Comparison of ENCODE assay signal across 8 cellular contexts in the genomic region with DNA sequence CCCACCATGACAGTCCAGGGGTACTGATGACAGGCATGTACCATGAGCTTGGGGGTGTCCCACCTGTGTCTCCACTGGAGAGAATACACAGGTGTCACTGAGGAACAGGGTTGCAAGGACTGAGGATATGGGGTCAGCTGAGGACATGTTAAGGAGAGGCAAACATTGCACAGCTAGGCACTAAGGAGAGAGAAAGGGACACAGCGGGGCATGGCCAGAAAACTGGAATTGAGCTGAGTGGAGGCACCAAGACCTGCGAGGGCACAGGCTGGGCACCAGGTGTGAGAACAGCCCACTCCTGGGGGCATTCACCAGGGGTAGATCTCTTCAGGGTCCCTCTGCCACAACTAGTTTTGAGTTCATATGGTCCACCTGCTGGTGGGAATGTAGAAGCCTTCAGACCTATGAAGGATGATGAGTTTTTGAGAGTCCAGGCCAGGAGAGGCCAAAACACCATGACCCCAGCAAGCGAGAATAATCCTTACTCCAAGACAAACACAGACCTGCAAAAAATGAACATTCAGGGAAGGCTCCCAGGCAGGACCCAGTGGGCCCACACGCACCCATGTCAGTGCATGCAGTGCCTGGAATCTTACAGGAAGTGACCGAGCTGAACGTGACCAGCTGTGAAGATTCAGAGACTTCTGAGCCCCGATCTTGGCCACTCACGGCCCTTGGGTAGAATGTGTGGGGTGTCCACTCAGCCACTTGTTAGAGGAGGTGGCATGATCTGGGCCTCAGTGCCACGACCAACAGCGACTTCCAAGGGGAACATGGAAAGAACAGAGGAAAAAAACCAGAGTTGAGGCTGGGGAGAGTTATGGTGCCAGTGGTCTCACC. TPM values are rescaled to one million over a fixed set of nuclear protein-coding genes. Genes with fewer than 3 reads are reported as not detected.
DNase-seq lines count a peak whose midpoint lies in the region; ATAC-seq and TF ChIP-seq lines count a peak whose summit lies in the region.

No MANE protein-coding gene starts in this region.

- peak overlapping the region; percentile 76 for H3K4me3 ChIP-seq in GM12864 (ENCODE audit: low read depth, low read length)
- H3K4me3 ChIP-seq in OCI-LY3 (ENCODE audit: low read length): peak overlapping the region; percentile 93
- H3K4me3 ChIP-seq in endocrine pancreas (ENCODE audit: control insufficient read depth, insufficient read depth, low read length): no peak overlapping the region
- peak overlapping the region; percentile 86 for H3K4me3 ChIP-seq in psoas muscle

- DNase-seq in GM12864 (ENCODE audit: low read depth) (no peak), psoas muscle (no peak), mucosa of gallbladder (ENCODE audit: low spot score) (no peak), cortex of kidney (lab: John Stamatoyannopoulos, UW) (no peak)

- 56 to 57% (median 57%) methylated on average over 9 to 10 of the region's 10 CpGs for WGBS in psoas muscle, 3 donors

- H3K27me3 ChIP-seq in OCI-LY3 (ENCODE audit: low read depth, low read length) (no peaks in the 10 kb centered on the region), endocrine pancreas (ENCODE audit: control insufficient read depth, insufficient read depth, low read length) (no peaks in the 10 kb centered on the region), psoas muscle (ENCODE audit: insufficient read depth in 3 of 3, low read length in 2 of 3) (no peaks in the 10 kb centered on the region)

- H3K9me3 ChIP-seq in OCI-LY3 (ENCODE audit: insufficient read depth, low read length): no peaks in the 10 kb centered on the region
- no peaks in the 10 kb centered on the region for H3K9me3 ChIP-seq in endocrine pancreas (ENCODE audit: control insufficient read depth, low read length)
- no peaks in the 10 kb centered on the region for H3K9me3 ChIP-seq in psoas muscle

- peaks cover 6% of the 10 kb centered on the region for H3K36me3 ChIP-seq in OCI-LY3 (replicated peaks; ENCODE audit: low read depth, low read length)
- H3K36me3 ChIP-seq in endocrine pancreas (ENCODE audit: control insufficient read depth, insufficient read depth, low read length): no peaks in the 10 kb centered on the region
- H3K36me3 ChIP-seq in psoas muscle (ENCODE audit: insufficient read depth in 1 of 2, low read depth in 1 of 2): peaks cover 0 to 6% of the 10 kb centered on the region in 2 donors

- H3K4me2 ChIP-seq in OCI-LY3 (ENCODE audit: low read length): peak overlapping the region; percentile 95

- no peaks in the 10 kb centered on the region for H4K20me1 ChIP-seq in OCI-LY3 (ENCODE audit: insufficient read depth, low read length)

- ATAC-seq in psoas muscle: no peak
- no peak for ATAC-seq in HG02970 (IDR thresholded peaks at IDR 0.05; ENCODE audit: low FRiP score, unreplicated experiment)
- no peak for ATAC-seq in HG03196 (IDR thresholded peaks at IDR 0.05; ENCODE audit: unreplicated experiment)

- H3K27ac ChIP-seq in OCI-LY3 (ENCODE audit: low read length): no peak overlapping the region
- peak overlapping the region; percentile 79 for H3K27ac ChIP-seq in psoas muscle

- no peak overlapping the region for H2AFZ ChIP-seq in OCI-LY3 (ENCODE audit: low read depth, low read length)

- intact Hi-C loops in psoas muscle (cut with DNase I): no loop called here

- peak; percentile 36 for TF ChIP-seq CTCF in GM12864 (IDR thresholded peaks at IDR 0.05; ENCODE audit: low read depth, low read length, missing control alignments)
- TF ChIP-seq CTCF in OCI-LY3 (IDR thresholded peaks at IDR 0.05; ENCODE audit: low read depth, low read length): peak; percentile 41
- peak; percentile 37 for TF ChIP-seq CTCF in psoas muscle (IDR thresholded peaks at IDR 0.05)

- H3K4me1 ChIP-seq in OCI-LY3 (ENCODE audit: low read length): peaks cover 18% of the 10 kb centered on the region
- H3K4me1 ChIP-seq in endocrine pancreas (ENCODE audit: control insufficient read depth, insufficient read depth, low read length): no peaks in the 10 kb centered on the region
- peaks cover 11% of the 10 kb centered on the region for H3K4me1 ChIP-seq in psoas muscle

- H3K79me2 ChIP-seq in OCI-LY3 (ENCODE audit: low read length): peaks cover 28% of the 10 kb centered on the region

- H3K9ac ChIP-seq in OCI-LY3 (ENCODE audit: low read length): peak overlapping the region; percentile 94; the same call in 1 of the 2 replicates
- H3K9ac ChIP-seq in endocrine pancreas (ENCODE audit: control insufficient read depth, insufficient read depth, low read length): peak overlapping the region; percentile 55

RNA-seq across cellular contexts. Expression of a gene that starts 1.4 kb away (rescaled TPM):
- total RNA-seq in psoas muscle (10 to 100 TPM in 3 of 4 donors, 1 to 10 TPM in 1; 9.5 to 16.2 (median 13.3) TPM), mucosa of gallbladder (13.9 TPM)
- 10 to 100 TPM in 2 of 3 donors, 1 to 10 TPM in 1; 8.7 to 23.8 (median 11.6) TPM for polyA plus RNA-seq in psoas muscle

RNA-seq across cellular contexts. Expression of a gene that starts 11.6 kb away (rescaled TPM):
- not detected for total RNA-seq in psoas muscle
- not detected for polyA plus RNA-seq in psoas muscle
- total RNA-seq in mucosa of gallbladder: not detected

RNA-seq across cellular contexts. Expression of a gene that starts 20.0 kb away (rescaled TPM):
- total RNA-seq in psoas muscle (100 to 1,000 TPM; 513 to 839 (median 740) TPM), mucosa of gallbladder (614 TPM)
- 1,000 to 10,000 TPM; 1,118 to 2,384 (median 1,312) TPM for polyA plus RNA-seq in psoas muscle

RNA-seq across cellular contexts. Expression of a gene that starts 26.2 kb away (rescaled TPM):
- under 1 TPM; 0.10 to 0.34 (median 0.20) TPM for total RNA-seq in psoas muscle
- polyA plus RNA-seq in psoas muscle: under 1 TPM; 0.08 to 0.33 (median 0.24) TPM
- 2.9 TPM for total RNA-seq in mucosa of gallbladder

RNA-seq across cellular contexts. Expression of a gene that starts 32.9 kb away (rescaled TPM):
- 1 to 10 TPM; 2.1 to 5.2 (median 4.3) TPM for total RNA-seq in psoas muscle
- 1 to 10 TPM; 1.4 to 2.7 (median 1.6) TPM for polyA plus RNA-seq in psoas muscle
- 12.1 TPM for total RNA-seq in mucosa of gallbladder
